Comparison of ENCODE assay signal across 1 cellular context in the genomic region with DNA sequence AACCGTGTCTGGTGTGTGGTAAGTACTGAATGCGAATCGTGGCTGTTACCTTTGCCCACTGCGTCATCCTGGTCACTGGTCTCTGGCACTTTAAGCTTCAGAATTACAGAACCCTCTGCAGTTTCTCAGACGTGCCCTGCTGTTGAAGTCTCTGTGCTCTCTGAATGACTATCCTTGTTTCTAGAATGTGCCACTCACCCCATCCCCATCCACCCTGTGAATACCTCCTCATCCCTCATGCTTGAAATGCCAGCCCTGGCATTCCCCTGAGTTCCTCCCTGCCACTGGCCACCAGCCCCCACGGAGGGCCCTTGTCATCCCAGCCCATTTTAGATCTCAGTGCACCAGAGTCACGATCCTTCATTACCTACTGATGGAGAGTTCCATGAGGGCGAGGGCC.
TF ChIP-seq lines count a peak whose summit lies in the region.

No MANE protein-coding gene starts in this region.

TF ChIP-seq in WTC11, 78 proteins besides CTCF, POLR2A, EP300 and RAD21 (continued from another document):
- TF ChIP-seq AFF4 (CRISPR knock-in tag; IDR thresholded peaks at IDR 0.05; ENCODE audit: borderline replicate concordance) (no peak), ETV6 (CRISPR knock-in tag; IDR thresholded peaks at IDR 0.05) (no peak), GTF2I (CRISPR knock-in tag; conservative IDR thresholded peaks at IDR 0.05) (no peak)
- TF ChIP-seq, protein P1, sequence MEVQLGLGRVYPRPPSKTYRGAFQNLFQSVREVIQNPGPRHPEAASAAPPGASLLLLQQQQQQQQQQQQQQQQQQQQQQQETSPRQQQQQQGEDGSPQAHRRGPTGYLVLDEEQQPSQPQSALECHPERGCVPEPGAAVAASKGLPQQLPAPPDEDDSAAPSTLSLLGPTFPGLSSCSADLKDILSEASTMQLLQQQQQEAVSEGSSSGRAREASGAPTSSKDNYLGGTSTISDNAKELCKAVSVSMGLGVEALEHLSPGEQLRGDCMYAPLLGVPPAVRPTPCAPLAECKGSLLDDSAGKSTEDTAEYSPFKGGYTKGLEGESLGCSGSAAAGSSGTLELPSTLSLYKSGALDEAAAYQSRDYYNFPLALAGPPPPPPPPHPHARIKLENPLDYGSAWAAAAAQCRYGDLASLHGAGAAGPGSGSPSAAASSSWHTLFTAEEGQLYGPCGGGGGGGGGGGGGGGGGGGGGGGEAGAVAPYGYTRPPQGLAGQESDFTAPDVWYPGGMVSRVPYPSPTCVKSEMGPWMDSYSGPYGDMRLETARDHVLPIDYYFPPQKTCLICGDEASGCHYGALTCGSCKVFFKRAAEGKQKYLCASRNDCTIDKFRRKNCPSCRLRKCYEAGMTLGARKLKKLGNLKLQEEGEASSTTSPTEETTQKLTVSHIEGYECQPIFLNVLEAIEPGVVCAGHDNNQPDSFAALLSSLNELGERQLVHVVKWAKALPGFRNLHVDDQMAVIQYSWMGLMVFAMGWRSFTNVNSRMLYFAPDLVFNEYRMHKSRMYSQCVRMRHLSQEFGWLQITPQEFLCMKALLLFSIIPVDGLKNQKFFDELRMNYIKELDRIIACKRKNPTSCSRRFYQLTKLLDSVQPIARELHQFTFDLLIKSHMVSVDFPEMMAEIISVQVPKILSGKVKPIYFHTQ (CRISPR knock-in tag; IDR thresholded peaks at IDR 0.05) = no peak
- TF ChIP-seq, protein P2, sequence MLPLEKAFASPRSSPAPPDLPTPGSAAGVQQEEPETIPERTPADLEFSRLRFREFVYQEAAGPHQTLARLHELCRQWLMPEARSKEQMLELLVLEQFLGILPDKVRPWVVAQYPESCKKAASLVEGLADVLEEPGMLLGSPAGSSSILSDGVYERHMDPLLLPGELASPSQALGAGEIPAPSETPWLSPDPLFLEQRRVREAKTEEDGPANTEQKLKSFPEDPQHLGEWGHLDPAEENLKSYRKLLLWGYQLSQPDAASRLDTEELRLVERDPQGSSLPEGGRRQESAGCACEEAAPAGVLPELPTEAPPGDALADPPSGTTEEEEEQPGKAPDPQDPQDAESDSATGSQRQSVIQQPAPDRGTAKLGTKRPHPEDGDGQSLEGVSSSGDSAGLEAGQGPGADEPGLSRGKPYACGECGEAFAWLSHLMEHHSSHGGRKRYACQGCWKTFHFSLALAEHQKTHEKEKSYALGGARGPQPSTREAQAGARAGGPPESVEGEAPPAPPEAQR (CRISPR knock-in tag; IDR thresholded peaks at IDR 0.05) = no peak
